In genomic region chr13:79361299-79361698, GRCh38 we compare ENCODE assay signal across 23 cellular contexts. TPM values are rescaled to one million over a fixed set of nuclear protein-coding genes. Genes with fewer than 3 reads are reported as not detected.
DNase-seq lines count a peak whose midpoint lies in the region; ATAC-seq and TF ChIP-seq lines count a peak whose summit lies in the region.
"Had no signal": no experiment of that assay in that cellular context is flagged by ENCODE, and none has a peak within 500 bp of the region (broad histone marks: within the 10 kb centered on the region; RNA-seq: fewer than 3 reads in every experiment).

No MANE protein-coding gene starts in this region.

- no peak overlapping the region for H4K91ac ChIP-seq in mesenchymal stem cell (ENCODE audit: low read length)

- peaks cover 10% of the 10 kb centered on the region for H3K79me1 ChIP-seq in mesenchymal stem cell (replicated peaks; ENCODE audit: low read length, poor library complexity, severe bottlenecking)

- H2BK120ac ChIP-seq in mesenchymal stem cell (ENCODE audit: low read depth, low read length) = no peak overlapping the region

- H3K4me3 ChIP-seq in HEK293 (ENCODE audit: low read depth, low read length) = no peak overlapping the region
- no peak overlapping the region for H3K4me3 ChIP-seq in endodermal cell (ENCODE audit: low read length)
- H3K4me3 ChIP-seq in mesenchymal stem cell (ENCODE audit: insufficient read depth in 1 of 2, low read depth in 1 of 2, low read length in 2 of 2) = no peak overlapping the region
- H3K4me3 ChIP-seq: heart left ventricle, ovary, spleen, tibial artery had no signal

- no peak overlapping the region for H3K9ac ChIP-seq in endodermal cell (ENCODE audit: extremely low read depth, low read length, poor library complexity, severe bottlenecking)
- H3K9ac ChIP-seq in mesenchymal stem cell (ENCODE audit: low read length) = no peak overlapping the region

- no peak overlapping the region for H3K23ac ChIP-seq in mesenchymal stem cell (ENCODE audit: low read length in 2 of 2)

- intact Hi-C loops in activated CD8-positive, alpha-beta T cell treated with anti-CD3 and anti-CD28 coated beads for 36 hours (cut with micrococcal nuclease) = no loop called here

- no peaks in the 10 kb centered on the region for H3K27me3 ChIP-seq in endodermal cell (ENCODE audit: control insufficient read depth, insufficient read depth, low read length, poor library complexity, severe bottlenecking)
- H3K27me3 ChIP-seq in mesenchymal stem cell (ENCODE audit: control insufficient read depth in 1 of 2, insufficient read depth in 1 of 2, low read length in 2 of 2) = no peaks in the 10 kb centered on the region
- H3K27me3 ChIP-seq: heart left ventricle, ovary, spleen, tibial artery had no signal

- H3K4me1 ChIP-seq in HEK293 (ENCODE audit: control insufficient read depth, insufficient read depth, low read length) (no peaks in the 10 kb centered on the region), endodermal cell (ENCODE audit: control insufficient read depth, insufficient read depth, low read length) (peaks cover 4% of the 10 kb centered on the region), mesenchymal stem cell (ENCODE audit: control insufficient read depth, insufficient read depth, low read depth, low read length) (no peaks in the 10 kb centered on the region)
- H3K4me1 ChIP-seq: tibial artery had no signal

- H3K18ac ChIP-seq in mesenchymal stem cell (ENCODE audit: low read depth in 1 of 2, low read length in 2 of 2) = no peak overlapping the region

- H2BK5ac ChIP-seq in mesenchymal stem cell (ENCODE audit: low read depth, low read length, poor library complexity, severe bottlenecking) = no peak overlapping the region

- no peak overlapping the region for H3K4me2 ChIP-seq in mesenchymal stem cell (ENCODE audit: low read length, poor library complexity, severe bottlenecking)

- H3K27ac ChIP-seq in HEK293 (ENCODE audit: extremely low read depth, low read depth, low read length) (no peak overlapping the region), endodermal cell (ENCODE audit: low read depth, low read length) (no peak overlapping the region), mesenchymal stem cell (ENCODE audit: low read length, poor library complexity, severe bottlenecking) (no peak overlapping the region)
- H3K27ac ChIP-seq: heart left ventricle, ovary, spleen, tibial artery had no signal

- no peak overlapping the region for H2AFZ ChIP-seq in mesenchymal stem cell (ENCODE audit: low read depth, low read length)

- H2AK5ac ChIP-seq in mesenchymal stem cell (ENCODE audit: low read length, severe bottlenecking) = no peak overlapping the region

- POLR2A ChIA-PET in activated CD8-positive, alpha-beta T cell treated with anti-CD3 and anti-CD28 coated beads for 36 hours (lab: Charles Lee) = no interaction called here
- POLR2A ChIA-PET in activated CD8-positive, alpha-beta T cell treated with anti-CD3 and anti-CD28 coated beads, Interleukin-2, amount 10 ng/mL, durations not matched to agents 7 days and 5 days (lab: Charles Lee) = no interaction called here
- POLR2A ChIA-PET in HEK293 (lab: Yijun Ruan, JAX) = no interaction called here

- ATAC-seq in activated CD8-positive, alpha-beta T cell treated with anti-CD3 and anti-CD28 coated beads for 36 hours = no peak
- no peak for ATAC-seq in activated CD8-positive, alpha-beta T cell treated with anti-CD3 and anti-CD28 coated beads, Interleukin-2, amount 10 ng/mL, durations not matched to agents 7 days and 5 days
- no peak for ATAC-seq in stimulated activated memory B cell treated with anti-CD40 and anti-IgM and Interleukin-4, amounts not matched to agents 10 μg/mL and 1 μg/mL and 100 μg/mL, for 72 hours
- ATAC-seq: activated naive CD4-positive, alpha-beta T cell treated with anti-CD3 and anti-CD28 coated beads, Interleukin-2, amount 50 U/mL, for 72 hours; activated T-cell treated with anti-CD3 and anti-CD28 coated beads, Interleukin-2, amount 50 U/mL, for 4 hours had no signal

- WGBS in endodermal cell (ENCODE audit: insufficient coverage in 1 of 2, insufficient read length in 1 of 2), 2 experiments = 92 to 100% methylated on average over 2 to 3 of the region's 3 CpGs
- WGBS in mesenchymal stem cell = 96% methylated on average over 3 of the region's 3 CpGs

- peaks cover 50% of the 10 kb centered on the region for H3K36me3 Mint-ChIP-seq in activated CD8-positive, alpha-beta T cell treated with anti-CD3 and anti-CD28 coated beads for 36 hours (ENCODE audit: low read depth)
- peaks cover 62% of the 10 kb centered on the region for H3K36me3 Mint-ChIP-seq in activated CD8-positive, alpha-beta T cell treated with anti-CD3 and anti-CD28 coated beads, Interleukin-2, amount 10 ng/mL, durations not matched to agents 7 days and 5 days (ENCODE audit: low read depth)
- peaks cover 54% of the 10 kb centered on the region for H3K36me3 Mint-ChIP-seq in endodermal cell (ENCODE audit: low read depth)
- peaks cover 61% of the 10 kb centered on the region for H3K36me3 Mint-ChIP-seq in stimulated activated memory B cell treated with anti-CD40 and anti-IgM and Interleukin-4, amounts not matched to agents 10 μg/mL and 1 μg/mL and 100 μg/mL, for 72 hours

- peaks cover 5 to 91% of the 10 kb centered on the region in 2 experiments; a peak in 2 of 3 replicates for H3K36me3 ChIP-seq in HEK293 (ENCODE audit: control insufficient read depth in 2 of 2, insufficient read depth in 1 of 2, low read length in 2 of 2)
- peaks cover 82% of the 10 kb centered on the region for H3K36me3 ChIP-seq in endodermal cell (ENCODE audit: control insufficient read depth, insufficient read depth, low read length)
- peaks cover 3 to 94% of the 10 kb centered on the region in 2 experiments for H3K36me3 ChIP-seq in mesenchymal stem cell (ENCODE audit: control insufficient read depth in 1 of 2, insufficient read depth in 2 of 2, low read depth in 1 of 2, low read length in 2 of 2)

- no peak overlapping the region for H2BK15ac ChIP-seq in mesenchymal stem cell (ENCODE audit: low read depth, poor library complexity, severe bottlenecking)

- H3K9me3 ChIP-seq in HEK293 (ENCODE audit: control insufficient read depth, insufficient read depth, low read depth, low read length) = no peaks in the 10 kb centered on the region
- no peaks in the 10 kb centered on the region for H3K9me3 ChIP-seq in endodermal cell (ENCODE audit: control insufficient read depth, low read length)
- no peaks in the 10 kb centered on the region for H3K9me3 ChIP-seq in mesenchymal stem cell (ENCODE audit: control insufficient read depth, low read length)
- H3K9me3 ChIP-seq: heart left ventricle, ovary, spleen, tibial artery had no signal

- CTCF ChIA-PET in activated CD8-positive, alpha-beta T cell treated with anti-CD3 and anti-CD28 coated beads for 36 hours (lab: Charles Lee) = interaction anchor here (1.4 kb wide), 1 partner anchor 30 kb away, joined by 6 read pairs; no protein-coding TSS in a partner anchor
- CTCF ChIA-PET in activated CD8-positive, alpha-beta T cell treated with anti-CD3 and anti-CD28 coated beads, Interleukin-2, amount 10 ng/mL, durations not matched to agents 7 days and 5 days (lab: Charles Lee) = no interaction called here
- CTCF ChIA-PET in HEK293 (lab: Yijun Ruan, JAX) = no interaction called here

- no peak overlapping the region for H3K4ac ChIP-seq in mesenchymal stem cell (ENCODE audit: low read depth in 1 of 2, low read length in 2 of 2)

- H3K4me3 Mint-ChIP-seq in activated CD8-positive, alpha-beta T cell treated with anti-CD3 and anti-CD28 coated beads for 36 hours = no peak overlapping the region
- H3K4me3 Mint-ChIP-seq in activated CD8-positive, alpha-beta T cell treated with anti-CD3 and anti-CD28 coated beads, Interleukin-2, amount 10 ng/mL, durations not matched to agents 7 days and 5 days = no peak overlapping the region
- H3K4me3 Mint-ChIP-seq in endodermal cell = no peak overlapping the region
- H3K4me3 Mint-ChIP-seq in stimulated activated memory B cell treated with anti-CD40 and anti-IgM and Interleukin-4, amounts not matched to agents 10 μg/mL and 1 μg/mL and 100 μg/mL, for 72 hours = no peak overlapping the region
- H3K4me3 Mint-ChIP-seq: activated T-cell treated with anti-CD3 and anti-CD28 coated beads, Interleukin-2, amount 50 U/mL, for 4 hours had no signal

- H4K8ac ChIP-seq in mesenchymal stem cell (ENCODE audit: low read length) = no peak overlapping the region

- no peak overlapping the region for H3K14ac ChIP-seq in mesenchymal stem cell (ENCODE audit: low read length in 2 of 2)

- TF ChIP-seq CTCF in activated CD8-positive, alpha-beta T cell treated with anti-CD3 and anti-CD28 coated beads for 36 hours (IDR thresholded peaks at IDR 0.05) = no peak
- TF ChIP-seq CTCF in HEK293 (tag by site-specific recombination; IDR thresholded peaks at IDR 0.05) (no peak), endodermal cell (conservative IDR thresholded peaks at IDR 0.05) (no peak)

- no peak for DNase-seq in activated CD8-positive, alpha-beta T cell treated with anti-CD3 and anti-CD28 coated beads for 36 hours
- no peak for DNase-seq in activated CD8-positive, alpha-beta T cell treated with anti-CD3 and anti-CD28 coated beads, Interleukin-2, amount 10 ng/mL, durations not matched to agents 7 days and 5 days
- DNase-seq in endodermal cell (no peak), NCI-H774 (lab: John Stamatoyannopoulos, UW) (no peak), mesenchymal stem cell (no peak)
- DNase-seq in activated effector memory CD4-positive, alpha-beta T cell treated with Interleukin-2 at 50 U/mL for 16 hours = no peak
- DNase-seq: 8988T; activated T-cell treated with anti-CD3 and anti-CD28 coated beads, Interleukin-2, amount 50 U/mL, for 4 hours; DMS53; heart left ventricle; NCI-H2081; NCI-H446 treated with DMSO at 0.1 percent for 48 hours; OCI-M1; ovary; retina; spleen; stimulated activated CD4-positive, alpha-beta T cell treated with anti-CD3 and anti-CD28 coated beads, Interleukin-2, amount 100 ng/mL, for 48 hours; stimulated activated naive CD4-positive, alpha-beta T cell; T1000; tibial artery had no signal

- no peak overlapping the region for H2BK12ac ChIP-seq in mesenchymal stem cell (ENCODE audit: low read length in 2 of 2)

- peak overlapping the region; percentile 6 for H3K27ac Mint-ChIP-seq in activated CD8-positive, alpha-beta T cell treated with anti-CD3 and anti-CD28 coated beads for 36 hours
- H3K27ac Mint-ChIP-seq in activated CD8-positive, alpha-beta T cell treated with anti-CD3 and anti-CD28 coated beads, Interleukin-2, amount 10 ng/mL, durations not matched to agents 7 days and 5 days = no peak overlapping the region
- H3K27ac Mint-ChIP-seq in endodermal cell = peak overlapping the region; percentile 1
- peak overlapping the region; percentile 9 for H3K27ac Mint-ChIP-seq in stimulated activated memory B cell treated with anti-CD40 and anti-IgM and Interleukin-4, amounts not matched to agents 10 μg/mL and 1 μg/mL and 100 μg/mL, for 72 hours

- peaks cover 41% of the 10 kb centered on the region for H3K4me1 Mint-ChIP-seq in activated CD8-positive, alpha-beta T cell treated with anti-CD3 and anti-CD28 coated beads for 36 hours (ENCODE audit: low read depth)
- peaks cover 4% of the 10 kb centered on the region for H3K4me1 Mint-ChIP-seq in activated CD8-positive, alpha-beta T cell treated with anti-CD3 and anti-CD28 coated beads, Interleukin-2, amount 10 ng/mL, durations not matched to agents 7 days and 5 days (ENCODE audit: low read depth)
- peaks cover 12% of the 10 kb centered on the region for H3K4me1 Mint-ChIP-seq in endodermal cell
- peaks cover 30% of the 10 kb centered on the region for H3K4me1 Mint-ChIP-seq in stimulated activated memory B cell treated with anti-CD40 and anti-IgM and Interleukin-4, amounts not matched to agents 10 μg/mL and 1 μg/mL and 100 μg/mL, for 72 hours

- no peaks in the 10 kb centered on the region for H3K27me3 Mint-ChIP-seq in activated CD8-positive, alpha-beta T cell treated with anti-CD3 and anti-CD28 coated beads for 36 hours
- no peaks in the 10 kb centered on the region for H3K27me3 Mint-ChIP-seq in activated CD8-positive, alpha-beta T cell treated with anti-CD3 and anti-CD28 coated beads, Interleukin-2, amount 10 ng/mL, durations not matched to agents 7 days and 5 days (ENCODE audit: low read depth)
- H3K27me3 Mint-ChIP-seq in endodermal cell (ENCODE audit: insufficient read depth) = no peaks in the 10 kb centered on the region
- H3K27me3 Mint-ChIP-seq in stimulated activated memory B cell treated with anti-CD40 and anti-IgM and Interleukin-4, amounts not matched to agents 10 μg/mL and 1 μg/mL and 100 μg/mL, for 72 hours = no peaks in the 10 kb centered on the region

- H3K9me3 Mint-ChIP-seq in activated CD8-positive, alpha-beta T cell treated with anti-CD3 and anti-CD28 coated beads for 36 hours = no peaks in the 10 kb centered on the region
- H3K9me3 Mint-ChIP-seq in activated CD8-positive, alpha-beta T cell treated with anti-CD3 and anti-CD28 coated beads, Interleukin-2, amount 10 ng/mL, durations not matched to agents 7 days and 5 days (ENCODE audit: insufficient read depth) = no peaks in the 10 kb centered on the region
- no peaks in the 10 kb centered on the region for H3K9me3 Mint-ChIP-seq in endodermal cell
- H3K9me3 Mint-ChIP-seq in stimulated activated memory B cell treated with anti-CD40 and anti-IgM and Interleukin-4, amounts not matched to agents 10 μg/mL and 1 μg/mL and 100 μg/mL, for 72 hours = no peaks in the 10 kb centered on the region
- H3K9me3 Mint-ChIP-seq: activated naive CD4-positive, alpha-beta T cell treated with anti-CD3 and anti-CD28 coated beads, Interleukin-2, amount 50 U/mL, for 72 hours; activated T-cell treated with anti-CD3 and anti-CD28 coated beads, Interleukin-2, amount 50 U/mL, for 4 hours had no signal

RNA-seq across cellular contexts. Expression of gene RBM26, which starts 44.8 kb away (rescaled TPM):
- 10 to 100 TPM; 57.6 to 61.1 TPM for total RNA-seq in activated CD8-positive, alpha-beta T cell treated with anti-CD3 and anti-CD28 coated beads for 36 hours
- total RNA-seq in activated CD8-positive, alpha-beta T cell treated with anti-CD3 and anti-CD28 coated beads, Interleukin-2, amount 10 ng/mL, durations not matched to agents 7 days and 5 days = 10 to 100 TPM; 50.6 to 52.0 TPM
- total RNA-seq in endodermal cell = 10 to 100 TPM; 65.0 to 81.7 TPM
- polyA plus RNA-seq in endodermal cell (2013, experiment 1 of 2) = 61.2 TPM
- polyA plus RNA-seq in endodermal cell (2013, experiment 2 of 2) = 59.5 TPM
- polyA plus RNA-seq in mesenchymal stem cell (2013, experiment 1 of 2) = 19.8 TPM
- polyA plus RNA-seq in mesenchymal stem cell (2013, experiment 2 of 2) = 20.5 TPM
